In genomic region chr12:13713746-13714400, GRCh38 we compare ENCODE assay signal across 22 cellular contexts.
A peak's percentile ranks its signal among the peaks of the same experiment; 100 is the strongest.
DNase-seq lines count a peak whose midpoint lies in the region; ATAC-seq and TF ChIP-seq lines count a peak whose summit lies in the region.
"Had no signal": no experiment of that assay in that cellular context is flagged by ENCODE, and none has a peak within 500 bp of the region (broad histone marks: within the 10 kb centered on the region; RNA-seq: fewer than 3 reads in every experiment).

No MANE protein-coding gene starts in this region.

- H3K4me2 ChIP-seq in mesendoderm (ENCODE audit: low read length) (no peak overlapping the region), GM23248 (ENCODE audit: unreplicated experiment) (no peak overlapping the region)

- peaks cover 4% of the 10 kb centered on the region for H3K4me1 ChIP-seq in cardiac muscle cell (ENCODE audit: low read depth)
- no peaks in the 10 kb centered on the region for H3K4me1 ChIP-seq in mesendoderm (ENCODE audit: control insufficient read depth, low read depth, low read length)
- H3K4me1 ChIP-seq in upper lobe of left lung, result no peaks in the 10 kb centered on the region
- no peaks in the 10 kb centered on the region for H3K4me1 ChIP-seq in GM23248 (ENCODE audit: insufficient read depth)
- H3K4me1 ChIP-seq: heart left ventricle, SJCRH30, spleen had no signal

- H4K5ac ChIP-seq in mesendoderm (ENCODE audit: low read length), result no peak overlapping the region

- WGBS in mesendoderm (ENCODE audit: extremely low coverage, insufficient coverage, low lambda C conversion rate), result no CpG with 5 or more reads among the region's 1 CpG
- WGBS in upper lobe of left lung, 2 donors, result 55% methylated on average over 1 of the region's 1 CpG
- 0 to 2% methylated on average over 1 of the region's 1 CpG for WGBS in GM23248 (ENCODE audit: low coverage in 1 of 2, low lambda C conversion rate in 2 of 2, missing lambda C conversion rate in 2 of 2), 2 experiments

- no peak overlapping the region for H2BK120ac ChIP-seq in mesendoderm (ENCODE audit: low read depth, low read length)

- no peaks in the 10 kb centered on the region for H3F3A ChIP-seq in GM23248 (ENCODE audit: insufficient read depth)

- in situ Hi-C loops in GM23248 (cut with MboI), result no loop called here

- no peaks in the 10 kb centered on the region for H3K79me1 ChIP-seq in mesendoderm (ENCODE audit: low read length)

- peak in 1 of 2 donors; percentile 1 for DNase-seq in cardiac muscle cell (ENCODE audit: low read depth in 1 of 2, low spot score in 1 of 2)
- no peak for DNase-seq in Right ventricle myocardium superior
- peak; percentile 13 for DNase-seq in SW480 (ENCODE audit: low spot score)
- DNase-seq in mesendoderm, result peak; percentile 36
- DNase-seq in upper lobe of left lung, result no peak
- no peak for DNase-seq in NCI-H2171 treated with DMSO at 0.1 percent for 48 hours (lab: John Stamatoyannopoulos, UW)
- DNase-seq in GM23248, result no peak
- DNase-seq: activated naive CD4-positive, alpha-beta T cell treated with anti-CD3 and anti-CD28 coated beads for 36 hours; Calu3; effector CD8-positive, alpha-beta T cell; H7; heart left ventricle; Karpas-422; left cardiac atrium; NCI-H1048; NCI-H187 treated with DMSO at 0.1 percent for 48 hours; SJCRH30; spleen; stimulated activated CD4-positive, alpha-beta T cell treated with anti-CD3 and anti-CD28 coated beads, Interleukin-2, amount 100 ng/mL, for 48 hours had no signal

- H3K9me3 ChIP-seq in cardiac muscle cell (ENCODE audit: low read depth) (no peaks in the 10 kb centered on the region), upper lobe of left lung (no peaks in the 10 kb centered on the region), GM23248 (ENCODE audit: low read depth) (no peaks in the 10 kb centered on the region)
- H3K9me3 ChIP-seq: SJCRH30, spleen had no signal

- H3K56ac ChIP-seq in mesendoderm (ENCODE audit: low read length), result no peak overlapping the region

- H3K79me2 ChIP-seq in mesendoderm (ENCODE audit: control insufficient read depth, insufficient read depth, low read length) (no peaks in the 10 kb centered on the region), GM23248 (ENCODE audit: insufficient read depth) (no peaks in the 10 kb centered on the region)

- no peak overlapping the region for H4K8ac ChIP-seq in mesendoderm (ENCODE audit: low read depth, low read length)

- TF ChIP-seq POLR2A in upper lobe of left lung (IDR thresholded peaks at IDR 0.05), result no peak

- TF ChIP-seq CTCF in cardiac muscle cell (IDR thresholded peaks at IDR 0.05; ENCODE audit: low read depth, low read length) (no peak), upper lobe of left lung (IDR thresholded peaks at IDR 0.05) (no peak)

- intact Hi-C loops in Right ventricle myocardium superior (cut with DNase I), result no loop called here

- no peak overlapping the region for H2AK5ac ChIP-seq in mesendoderm (ENCODE audit: low read length)

- H3K4me3 ChIP-seq in cardiac muscle cell (no peak overlapping the region), mesendoderm (ENCODE audit: low read length) (no peak overlapping the region), upper lobe of left lung (no peak overlapping the region), GM23248 (no peak overlapping the region)
- H3K4me3 ChIP-seq: heart left ventricle, SJCRH30, spleen had no signal

- no peaks in the 10 kb centered on the region for H3K36me3 ChIP-seq in cardiac muscle cell
- no peaks in the 10 kb centered on the region for H3K36me3 ChIP-seq in mesendoderm (ENCODE audit: control insufficient read depth, insufficient read depth, low read length)
- no peaks in the 10 kb centered on the region for H3K36me3 ChIP-seq in upper lobe of left lung
- H3K36me3 ChIP-seq in GM23248 (ENCODE audit: low read depth), result no peaks in the 10 kb centered on the region
- H3K36me3 ChIP-seq: heart left ventricle, SJCRH30, spleen had no signal

- H3K4ac ChIP-seq in mesendoderm (ENCODE audit: low read depth, low read length), result no peak overlapping the region

- H3K9me2 ChIP-seq in GM23248 (ENCODE audit: insufficient read depth), result no peaks in the 10 kb centered on the region; the same call in 1 of the 2 replicates

- no peaks in the 10 kb centered on the region for H3K27me3 ChIP-seq in cardiac muscle cell
- no peaks in the 10 kb centered on the region for H3K27me3 ChIP-seq in mesendoderm (ENCODE audit: insufficient read depth, low read length, poor library complexity)
- no peaks in the 10 kb centered on the region for H3K27me3 ChIP-seq in upper lobe of left lung
- no peaks in the 10 kb centered on the region; the same call in 1 of the 2 replicates for H3K27me3 ChIP-seq in GM23248 (replicated peaks; ENCODE audit: insufficient read depth)
- H3K27me3 ChIP-seq: SJCRH30, spleen had no signal

- no peak overlapping the region for H2BK5ac ChIP-seq in mesendoderm (ENCODE audit: low read length)

- no peak overlapping the region for H3K18ac ChIP-seq in mesendoderm (ENCODE audit: low read length)

- H3K9ac ChIP-seq in mesendoderm (ENCODE audit: low read length) (no peak overlapping the region), GM23248 (no peak overlapping the region)

- no peak for ATAC-seq in Right ventricle myocardium superior (ENCODE audit: poor library complexity)
- ATAC-seq in upper lobe of left lung (ENCODE audit: low FRiP score in 2 of 2), result no peak
- no peak for ATAC-seq in GM19351 (IDR thresholded peaks at IDR 0.05; ENCODE audit: unreplicated experiment)
- ATAC-seq: heart left ventricle; left cardiac atrium; Panc1; stimulated activated memory B cell treated with anti-CD40 and anti-IgM and Interleukin-4, amounts not matched to agents 10 μg/mL and 1 μg/mL and 100 μg/mL, for 72 hours had no signal

- H3K23ac ChIP-seq in mesendoderm (ENCODE audit: low read length), result no peak overlapping the region

- no peak overlapping the region for H2AFZ ChIP-seq in GM23248

- TF ChIP-seq EP300 in upper lobe of left lung (IDR thresholded peaks at IDR 0.05), result no peak

- no peaks in the 10 kb centered on the region for H4K20me1 ChIP-seq in GM23248 (ENCODE audit: insufficient read depth)

- H3K27ac ChIP-seq in cardiac muscle cell (peak overlapping the region; percentile 10), mesendoderm (ENCODE audit: low read depth, low read length) (no peak overlapping the region), upper lobe of left lung (no peak overlapping the region), GM23248 (no peak overlapping the region)
- H3K27ac ChIP-seq: heart left ventricle, SJCRH30, spleen had no signal

- H2BK15ac ChIP-seq in mesendoderm (replicated peaks; ENCODE audit: low read depth), result no peak overlapping the region

Comparison
In these comparisons a context has a peak if more than half of its experiments do, and no peak if none do; other contexts are left out.
1. DNase-seq: peak in SW480 (single experiment) and mesendoderm (single experiment); none in Right ventricle myocardium superior (single experiment), upper lobe of left lung (0 of 2), NCI-H2171 treated with DMSO at 0.1 percent for 48 hours (single experiment) and GM23248 (single experiment).